In the genomic region with DNA sequence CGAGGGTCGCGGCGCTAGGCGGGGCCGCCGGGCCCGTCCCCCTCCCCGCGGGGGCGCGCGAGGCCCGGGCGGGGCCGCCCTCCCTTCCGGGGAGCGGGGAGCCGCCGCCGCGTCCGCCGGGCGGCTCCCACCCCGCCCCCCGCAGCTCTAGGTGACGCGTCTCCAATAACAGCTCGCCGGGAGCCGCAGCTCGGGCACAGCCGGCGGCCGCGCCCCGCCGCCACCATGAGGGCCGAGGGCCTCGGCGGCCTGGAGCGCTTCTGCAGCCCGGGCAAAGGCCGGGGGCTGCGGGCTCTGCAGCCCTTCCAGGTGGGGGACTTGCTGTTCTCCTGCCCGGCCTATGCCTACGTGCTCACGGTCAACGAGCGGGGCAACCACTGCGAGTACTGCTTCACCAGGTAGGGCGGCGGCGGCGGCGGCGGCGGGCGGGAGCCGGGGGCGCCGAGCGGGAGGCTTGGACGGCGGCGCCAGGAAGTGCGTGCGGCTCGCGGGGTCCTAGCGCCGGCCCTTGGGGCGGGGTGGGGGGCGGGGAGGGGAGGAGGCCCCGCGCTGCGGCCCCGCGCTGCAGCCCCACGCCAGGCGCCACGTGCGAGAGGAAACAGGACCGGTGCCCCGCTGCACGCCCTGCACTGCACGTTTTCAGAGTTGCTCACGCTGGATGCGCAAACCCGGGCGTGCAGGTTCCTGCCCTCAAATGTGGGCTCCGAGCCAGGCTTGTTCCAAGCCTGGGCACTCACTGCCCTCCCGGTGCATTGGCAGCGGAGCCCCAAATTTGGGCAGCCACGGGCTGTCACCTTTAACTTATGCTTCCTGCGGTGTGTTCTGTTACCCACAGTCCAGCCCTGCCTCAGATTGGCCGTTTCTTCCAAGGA, we compare ENCODE assay signal across 8 cellular contexts. TPM values are rescaled to one million over a fixed set of nuclear protein-coding genes. Genes with fewer than 3 reads are reported as not detected.
A peak's percentile ranks its signal among the peaks of the same experiment; 100 is the strongest.
DNase-seq lines count a peak whose midpoint lies in the region; ATAC-seq, FAIRE-seq and TF ChIP-seq lines count a peak whose summit lies in the region.

A gene with protein sequence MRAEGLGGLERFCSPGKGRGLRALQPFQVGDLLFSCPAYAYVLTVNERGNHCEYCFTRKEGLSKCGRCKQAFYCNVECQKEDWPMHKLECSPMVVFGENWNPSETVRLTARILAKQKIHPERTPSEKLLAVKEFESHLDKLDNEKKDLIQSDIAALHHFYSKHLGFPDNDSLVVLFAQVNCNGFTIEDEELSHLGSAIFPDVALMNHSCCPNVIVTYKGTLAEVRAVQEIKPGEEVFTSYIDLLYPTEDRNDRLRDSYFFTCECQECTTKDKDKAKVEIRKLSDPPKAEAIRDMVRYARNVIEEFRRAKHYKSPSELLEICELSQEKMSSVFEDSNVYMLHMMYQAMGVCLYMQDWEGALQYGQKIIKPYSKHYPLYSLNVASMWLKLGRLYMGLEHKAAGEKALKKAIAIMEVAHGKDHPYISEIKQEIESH (plus strand): TSS at position 130 of the 872 bp plus-strand sequence. CDS start 96 bp downstream, at position 226.

- H3K9me2 ChIP-seq in SU-DHL-6 (replicated peaks; ENCODE audit: insufficient read depth, low read length) = no peaks in the 10 kb centered on the region

- ATAC-seq in activated naive CD8-positive, alpha-beta T cell treated with anti-CD3 and anti-CD28 coated beads, Interleukin-2, amount 50 U/mL, for 24 hours = peak; percentile 65
- ATAC-seq in heart right ventricle (peak; percentile 43 to 83 (median 73)), upper lobe of left lung (ENCODE audit: low FRiP score in 2 of 2) (peak; percentile 79 to 92)

- H3K4me3 ChIP-seq in SU-DHL-6 (ENCODE audit: insufficient read depth, low read length, poor library complexity, severe bottlenecking) (peak within 1 kb of the TSS; percentile 65), heart right ventricle (peak within 1 kb of the TSS; percentile 67 to 96 (median 80)), upper lobe of left lung (peak within 1 kb of the TSS; percentile 79 to 96 (median 94))

- H3K9me3 ChIP-seq in SU-DHL-6 (ENCODE audit: insufficient read depth, low read length) = no peaks in the 10 kb centered on the region
- H3K9me3 ChIP-seq in heart right ventricle = peaks cover 0 to 2% (median 0%) of the 10 kb centered on the region in 11 donors
- H3K9me3 ChIP-seq in upper lobe of left lung = no peaks in the 10 kb centered on the region

- H3K4me1 Mint-ChIP-seq in activated naive CD8-positive, alpha-beta T cell treated with anti-CD3 and anti-CD28 coated beads, Interleukin-2, amount 50 U/mL, for 24 hours = peaks cover 36% of the 10 kb centered on the region

- 1% methylated on average over 48 to 90 of the region's 98 CpGs for WGBS in heart right ventricle, 2 donors
- 0 to 1% methylated on average over 8 to 27 of the region's 98 CpGs for WGBS in upper lobe of left lung, 2 donors

- peak; percentile 23 for DNase-seq in GM04504 (ENCODE audit: low read depth)
- peak; percentile 70 for DNase-seq in H54 (ENCODE audit: insufficient read length, low spot score)
- DNase-seq in M059J (ENCODE audit: low read depth) = peak; percentile 72
- peak; percentile 68 for DNase-seq in activated naive CD8-positive, alpha-beta T cell treated with anti-CD3 and anti-CD28 coated beads, Interleukin-2, amount 50 U/mL, for 24 hours
- peak; percentile 73 to 77 for DNase-seq in heart right ventricle
- peak; percentile 86 for DNase-seq in posterior vena cava (ENCODE audit: low spot score)
- DNase-seq in upper lobe of left lung = peak; percentile 70 to 95

- peak within 1 kb of the TSS; percentile 76 for H3K4me2 ChIP-seq in SU-DHL-6 (ENCODE audit: low read depth, low read length, poor library complexity, severe bottlenecking)

- no peaks in the 10 kb centered on the region for H3K9me3 Mint-ChIP-seq in activated naive CD8-positive, alpha-beta T cell treated with anti-CD3 and anti-CD28 coated beads, Interleukin-2, amount 50 U/mL, for 24 hours

- H3K36me3 Mint-ChIP-seq in activated naive CD8-positive, alpha-beta T cell treated with anti-CD3 and anti-CD28 coated beads, Interleukin-2, amount 50 U/mL, for 24 hours (ENCODE audit: low read depth) = no peaks in the 10 kb centered on the region

- H2AFZ ChIP-seq in SU-DHL-6 (ENCODE audit: low read depth, low read length, severe bottlenecking) = peak within 1 kb of the TSS; percentile 97

- peaks cover 15% of the 10 kb centered on the region; the same call in 1 of the 2 replicates for H3F3A ChIP-seq in SU-DHL-6 (ENCODE audit: insufficient read depth)

- peak within 1 kb of the TSS; percentile 70 for H3K27ac Mint-ChIP-seq in activated naive CD8-positive, alpha-beta T cell treated with anti-CD3 and anti-CD28 coated beads, Interleukin-2, amount 50 U/mL, for 24 hours

- intact Hi-C loops in heart right ventricle (cut with DNase I) (loop anchor here in 4 of 10 donors (1.0 to 5.0 kb wide), 3 partner anchors 35 to 46 kb away; no protein-coding TSS in a partner anchor), posterior vena cava (cut with DNase I) (no loop called here)

- H3K4me1 ChIP-seq in heart right ventricle = peaks cover 4 to 73% (median 33%) of the 10 kb centered on the region in 9 donors
- peaks cover 12 to 23% (median 16%) of the 10 kb centered on the region in 4 donors for H3K4me1 ChIP-seq in upper lobe of left lung

- no peaks in the 10 kb centered on the region for H3K27me3 Mint-ChIP-seq in activated naive CD8-positive, alpha-beta T cell treated with anti-CD3 and anti-CD28 coated beads, Interleukin-2, amount 50 U/mL, for 24 hours

- TF ChIP-seq EP300 in upper lobe of left lung (IDR thresholded peaks at IDR 0.05) = no peak

- H3K4me3 Mint-ChIP-seq in activated naive CD8-positive, alpha-beta T cell treated with anti-CD3 and anti-CD28 coated beads, Interleukin-2, amount 50 U/mL, for 24 hours = peak within 1 kb of the TSS; percentile 83

- H3K79me2 ChIP-seq in SU-DHL-6 (ENCODE audit: insufficient read depth, low read length) = peaks cover 4% of the 10 kb centered on the region; the same call in 1 of the 2 replicates

- peak within 1 kb of the TSS; percentile 70 for H3K27ac ChIP-seq in SU-DHL-6 (ENCODE audit: low read depth, low read length)
- H3K27ac ChIP-seq in heart right ventricle = peak within 1 kb of the TSS; percentile 95 to 100 (median 98)
- H3K27ac ChIP-seq in upper lobe of left lung = peak within 1 kb of the TSS; percentile 86 to 94 (median 90)

- TF ChIP-seq POLR2A in H54 (IDR thresholded peaks at IDR 0.05; ENCODE audit: low read depth, low read length) (peak; percentile 31; the same call in 1 of the 2 replicates), upper lobe of left lung (IDR thresholded peaks at IDR 0.05) (peak in 3 of 4 donors; percentile 26 to 83 (median 33))

- H4K20me1 ChIP-seq in SU-DHL-6 (ENCODE audit: low read depth, low read length) = no peaks in the 10 kb centered on the region

- no peak for TF ChIP-seq CTCF in SU-DHL-6 (IDR thresholded peaks at IDR 0.05; ENCODE audit: insufficient read depth, low read length, poor library complexity, severe bottlenecking)
- TF ChIP-seq CTCF in heart right ventricle (IDR thresholded peaks at IDR 0.05) = no peak
- TF ChIP-seq CTCF in upper lobe of left lung (IDR thresholded peaks at IDR 0.05) = no peak

- H3K27me3 ChIP-seq in SU-DHL-6 (ENCODE audit: low read length) (no peaks in the 10 kb centered on the region), heart right ventricle (no peaks in the 10 kb centered on the region), upper lobe of left lung (no peaks in the 10 kb centered on the region)

- H3K9ac ChIP-seq in SU-DHL-6 (ENCODE audit: low read length) = peak within 1 kb of the TSS; percentile 86

- no peak for FAIRE-seq in H54 (lab: Jason Lieb, UNC)

- H3K36me3 ChIP-seq in SU-DHL-6 (ENCODE audit: low read length) = no peaks in the 10 kb centered on the region
- no peaks in the 10 kb centered on the region for H3K36me3 ChIP-seq in heart right ventricle
- H3K36me3 ChIP-seq in upper lobe of left lung = no peaks in the 10 kb centered on the region

RNA-seq across cellular contexts. Expression of the gene that starts here (rescaled TPM):
- 70.9 and 78.8 TPM in 2 replicates for total RNA-seq in M059J (2014; rRNA removed; shearing (Covaris generic))
- 100 to 1,000 TPM; 158 to 438 (median 356) TPM for total RNA-seq in heart right ventricle
- 100 to 1,000 TPM in 1 of 2 donors, 10 to 100 TPM in 1; 97.3 to 149 TPM for polyA plus RNA-seq in heart right ventricle
- total RNA-seq in posterior vena cava = 10 to 100 TPM; 14.9 to 17.6 TPM
- total RNA-seq in upper lobe of left lung = 10 to 100 TPM; 22.6 to 52.9 (median 34.8) TPM

Comparison
In these comparisons a context has a peak if more than half of its experiments do, and no peak if none do; other contexts are left out.
1. Peak in every context shown above with its lines: DNase-seq, ATAC-seq, H3K4me3 ChIP-seq and H3K27ac ChIP-seq.
2. DNase-seq: peak in every context shown above with its lines; median percentile 86 in posterior vena cava; 82 in upper lobe of left lung; 75 in heart right ventricle; 72 in M059J; 70 in H54; 68 in activated naive CD8-positive, alpha-beta T cell treated with anti-CD3 and anti-CD28 coated beads, Interleukin-2, amount 50 U/mL, for 24 hours; 23 in GM04504.